Comparison of ENCODE assay signal across 17 cellular contexts in the genomic region with DNA sequence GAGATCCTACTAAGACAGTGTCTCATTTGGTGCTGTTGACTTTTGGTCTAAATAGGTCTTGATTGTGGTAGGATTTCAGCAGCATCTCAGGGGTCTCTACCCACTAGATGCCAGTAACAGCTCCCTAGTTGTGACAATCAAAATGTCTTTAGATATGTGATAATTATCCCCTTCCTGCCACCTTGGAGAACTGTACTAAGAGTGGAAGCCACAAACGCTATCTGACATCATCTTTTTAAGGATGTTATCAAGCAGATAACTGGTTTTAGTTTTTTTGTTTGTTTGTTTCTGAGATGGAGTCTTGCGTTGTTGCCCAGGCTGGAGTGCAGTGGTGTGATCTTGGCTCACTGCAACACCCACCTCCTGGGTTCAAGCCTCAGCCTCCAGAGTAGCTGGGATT.
"Had no signal": no experiment of that assay in that cellular context is flagged by ENCODE, and none has a peak within 500 bp of the region (broad histone marks: within the 10 kb centered on the region; RNA-seq: fewer than 3 reads in every experiment).

No MANE protein-coding gene starts in this region.

- ATAC-seq: activated CD4-positive, CD25-positive, alpha-beta regulatory T cell treated with anti-CD3 and anti-CD28 coated beads, Interleukin-2, amount 50 U/mL, for 24 hours; activated CD8-positive, alpha-beta memory T cell treated with anti-CD3 and anti-CD28 coated beads, Interleukin-2, amount 10 ng/mL, durations not matched to agents 7 days and 5 days; gastroesophageal sphincter; left lung had no signal

- H3K4me3 ChIP-seq: coronary artery, gastroesophageal sphincter, left lung, stomach, thoracic aorta had no signal

- H3K4me3 Mint-ChIP-seq: activated CD8-positive, alpha-beta memory T cell treated with anti-CD3 and anti-CD28 coated beads, Interleukin-2, amount 10 ng/mL, durations not matched to agents 7 days and 5 days had no signal

- DNase-seq: activated CD4-positive, alpha-beta T cell treated with anti-CD3 and anti-CD28 coated beads, Interleukin-2, amount 50 U/mL, for 48 hours; activated CD8-positive, alpha-beta memory T cell treated with anti-CD3 and anti-CD28 coated beads, Interleukin-2, amount 10 ng/mL, durations not matched to agents 7 days and 5 days; activated T-cell treated with anti-CD3 and anti-CD28 coated beads, Interleukin-2, amount 50 U/mL, for 48 hours; caudate nucleus; effector memory CD4-positive, alpha-beta T cell; islet precursor cell; left lung; mesendoderm; stimulated activated CD4-positive, alpha-beta T cell treated with anti-CD3 and anti-CD28 coated beads, Interleukin-15, amount 100 ng/mL, for 24 hours; stimulated activated CD4-positive, alpha-beta T cell treated with anti-CD3 and anti-CD28 coated beads, Interleukin-4, amount 100 ng/mL, for 24 hours; stomach had no signal

- H2AFZ ChIP-seq: parathyroid adenoma had no signal

- H3K9ac ChIP-seq: parathyroid adenoma had no signal

- H3K9me3 ChIP-seq: gastroesophageal sphincter, left lung, stomach, thoracic aorta had no signal

- H3K27me3 ChIP-seq: gastroesophageal sphincter, left lung, stomach had no signal

- H3K27ac ChIP-seq: coronary artery, epithelial cell of prostate, gastroesophageal sphincter, left lung, parathyroid adenoma, stomach, thoracic aorta had no signal

- H3K36me3 ChIP-seq: thoracic aorta had no signal

- H3K27ac Mint-ChIP-seq: activated CD8-positive, alpha-beta memory T cell treated with anti-CD3 and anti-CD28 coated beads, Interleukin-2, amount 10 ng/mL, durations not matched to agents 7 days and 5 days had no signal
